In the genomic region with DNA sequence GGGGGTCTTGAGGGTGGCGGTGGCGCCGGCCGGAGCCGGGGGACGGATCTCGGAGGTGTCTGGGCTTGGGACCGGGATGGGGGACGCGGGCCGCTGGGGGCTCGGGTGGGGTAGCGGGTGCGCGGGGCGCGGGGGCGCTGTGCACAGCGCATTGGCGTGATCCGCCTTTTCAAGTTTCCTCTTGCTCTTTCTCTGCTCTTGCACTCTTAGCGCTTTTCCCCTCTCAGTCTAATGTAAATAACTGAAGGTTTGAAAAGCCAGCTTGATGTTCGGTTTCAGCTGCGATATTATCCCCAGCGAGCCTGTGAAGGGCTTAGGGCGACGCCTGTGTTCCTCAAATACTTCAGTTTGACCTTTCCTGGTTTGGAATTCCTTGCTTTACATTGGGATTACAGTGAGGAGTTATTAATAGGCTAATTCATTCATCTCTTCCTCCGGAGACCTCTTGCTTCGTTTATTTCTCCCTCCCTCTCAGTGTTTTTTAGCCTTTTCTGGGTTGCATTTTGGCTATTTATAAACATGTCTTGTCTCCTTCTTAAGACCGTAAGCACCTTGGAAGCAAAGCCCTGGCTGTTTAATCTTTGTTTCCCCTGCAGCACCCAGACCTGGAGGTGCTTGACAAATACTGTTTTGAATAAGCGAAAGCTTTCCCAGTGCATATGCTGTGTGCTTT, we compare ENCODE assay signal across 8 cellular contexts. TPM values are rescaled to one million over a fixed set of nuclear protein-coding genes. Genes with fewer than 3 reads are reported as not detected.
A peak's percentile ranks its signal among the peaks of the same experiment; 100 is the strongest.
DNase-seq lines count a peak whose midpoint lies in the region; ATAC-seq and TF ChIP-seq lines count a peak whose summit lies in the region.

No MANE protein-coding gene starts in this region.

- TF ChIP-seq CTCF in CD8-positive, alpha-beta T cell (IDR thresholded peaks at IDR 0.05): no peak
- TF ChIP-seq CTCF in mammary epithelial cell (conservative IDR thresholded peaks at IDR 0.05 in 1 of 2, IDR thresholded peaks at IDR 0.05 in 1 of 2; ENCODE audit: extremely low read depth in 1 of 2, insufficient read depth in 1 of 2, low read depth in 1 of 2, low read length in 2 of 2): peak in 1 of 2 donors; percentile 18

- in situ Hi-C loops in mammary epithelial cell (cut with MboI; ENCODE audit: low sequenced_read_pairs in 2 of 2): loop anchor here in 1 of 2 donors (25.0 kb wide), 1 partner anchor 1041 kb away; no protein-coding TSS in a partner anchor

- POLR2A ChIA-PET in CD8-positive, alpha-beta T cell (lab: Charles Lee): interaction anchor here (1.6 kb wide), 1 partner anchor 72 kb away, joined by 5 read pairs; a partner anchor contains a TSS

- H3K27ac Mint-ChIP-seq in CD8-positive, alpha-beta T cell: peak overlapping the region; percentile 83

- peaks cover 44% of the 10 kb centered on the region for H3K4me1 Mint-ChIP-seq in CD8-positive, alpha-beta T cell (ENCODE audit: low read depth)

- no peaks in the 10 kb centered on the region for H3K9me3 ChIP-seq in CD8-positive, alpha-beta T cell (ENCODE audit: low read length)
- H3K9me3 ChIP-seq in mammary epithelial cell (replicated peaks; ENCODE audit: insufficient read depth, low read length): no peaks in the 10 kb centered on the region

- H2AFZ ChIP-seq in mammary epithelial cell (ENCODE audit: low read depth, low read length): peak overlapping the region; percentile 86

- DNase-seq in CD8-positive, alpha-beta T cell: peak in 6 of 7 experiments; percentile 22 to 70 (median 41)
- DNase-seq in mammary epithelial cell: no peak
- DNase-seq in kidney tubule cell (ENCODE audit: low spot score): peak; percentile 28
- DNase-seq in stimulated activated CD4-positive, alpha-beta T cell treated with anti-CD3 and anti-CD28 coated beads, Interleukin-2, amount 100 ng/mL, for 4 hours (ENCODE audit: low read depth): peak; percentile 36
- DNase-seq in amniotic stem cell (lab: John Stamatoyannopoulos, UW): no peak

- H3K27me3 Mint-ChIP-seq in CD8-positive, alpha-beta T cell (ENCODE audit: low read depth): no peaks in the 10 kb centered on the region

- no TSS peak for BruUV-seq in mammary epithelial cell (replicated peaks; lab: Mats Ljungman, UMichigan)

- H3K4me2 ChIP-seq in mammary epithelial cell (ENCODE audit: insufficient read depth, low read depth, low read length): peak overlapping the region; percentile 81

- peak; percentile 69 for ATAC-seq in CD8-positive, alpha-beta T cell
- ATAC-seq in GM19324 (IDR thresholded peaks at IDR 0.05; ENCODE audit: low FRiP score, unreplicated experiment): peak; percentile 46
- peak; percentile 46 for ATAC-seq in HG03442 (IDR thresholded peaks at IDR 0.05; ENCODE audit: unreplicated experiment)
- ATAC-seq in SK-N-SH treated with all-trans-retinoic acid at 6 μM for 48 hours: peak; percentile 72

- intact Hi-C loops in CD8-positive, alpha-beta T cell (cut with DNase I, micrococcal nuclease): loop anchor here (1.0 to 10.0 kb wide), 7 partner anchors 71 to 1371 kb away; a partner anchor contains a TSS
- intact Hi-C loops in mammary epithelial cell (cut with micrococcal nuclease): loop anchor here (5.0 kb wide), 1 partner anchor 71 kb away; a partner anchor contains a TSS

- H3K36me3 ChIP-seq in CD8-positive, alpha-beta T cell (ENCODE audit: insufficient read depth, low read length): no peaks in the 10 kb centered on the region
- no peaks in the 10 kb centered on the region for H3K36me3 ChIP-seq in mammary epithelial cell (ENCODE audit: insufficient read depth, low read length)

- H3K4me3 ChIP-seq in CD8-positive, alpha-beta T cell (ENCODE audit: low read depth, low read length): peak overlapping the region; percentile 84
- peak overlapping the region; percentile 63 to 78 (median 77) for H3K4me3 ChIP-seq in mammary epithelial cell (replicated peaks in 1 of 3; ENCODE audit: insufficient read depth in 1 of 3, low read depth in 2 of 3, low read length in 3 of 3)

- dilution Hi-C loops in mammary epithelial cell (cut with HindIII; ENCODE audit: low sequenced_read_pairs): loop anchor here (5.0 to 25.0 kb wide), 2 partner anchors 39 to 216 kb away; no protein-coding TSS in a partner anchor

- WGBS in mammary epithelial cell (ENCODE audit: low coverage, missing lambda C conversion rate): 3% methylated on average over 10 of the region's 31 CpGs

- H3K9ac ChIP-seq in mammary epithelial cell (ENCODE audit: insufficient read depth, low read length): peak overlapping the region; percentile 65

- H3K4me1 ChIP-seq in CD8-positive, alpha-beta T cell (ENCODE audit: insufficient read depth, low read length): peaks cover 31% of the 10 kb centered on the region
- H3K4me1 ChIP-seq in mammary epithelial cell (ENCODE audit: insufficient read depth, low read length): peaks cover 40% of the 10 kb centered on the region

- H4K20me1 ChIP-seq in mammary epithelial cell (ENCODE audit: insufficient read depth, low read length): no peaks in the 10 kb centered on the region

- peak overlapping the region; percentile 98 for H3K4me3 Mint-ChIP-seq in CD8-positive, alpha-beta T cell

- CTCF ChIA-PET in CD8-positive, alpha-beta T cell (lab: Charles Lee): no interaction called here
- CTCF ChIA-PET in mammary epithelial cell (lab: Charles Lee; ENCODE audit: low non-redundant PET): no interaction called here

- peaks cover 3% of the 10 kb centered on the region for H3K9me3 Mint-ChIP-seq in CD8-positive, alpha-beta T cell

- H3K79me2 ChIP-seq in mammary epithelial cell (ENCODE audit: insufficient read depth, low read length): peaks cover 49% of the 10 kb centered on the region

- peaks cover 11% of the 10 kb centered on the region for H3K36me3 Mint-ChIP-seq in CD8-positive, alpha-beta T cell

- peak overlapping the region; percentile 45 for H3K27ac ChIP-seq in CD8-positive, alpha-beta T cell (ENCODE audit: low read depth, low read length)
- H3K27ac ChIP-seq in mammary epithelial cell (ENCODE audit: insufficient read depth, low read depth, low read length): peak overlapping the region; percentile 71

- H3K27me3 ChIP-seq in CD8-positive, alpha-beta T cell (ENCODE audit: insufficient read depth, low read length): no peaks in the 10 kb centered on the region
- H3K27me3 ChIP-seq in mammary epithelial cell (ENCODE audit: insufficient read depth, low read length): no peaks in the 10 kb centered on the region

TF ChIP-seq in SK-N-SH treated with all-trans-retinoic acid at 6 μM for 48 hours, 23 proteins besides CTCF, POLR2A, EP300 and RAD21 (continues in another document):
- no peak for TF ChIP-seq RARB (CRISPR knock-in tag; IDR thresholded peaks at IDR 0.05)
- no peak for TF ChIP-seq ZNF70 (CRISPR knock-in tag; IDR thresholded peaks at IDR 0.05)
- TF ChIP-seq, protein P1, sequence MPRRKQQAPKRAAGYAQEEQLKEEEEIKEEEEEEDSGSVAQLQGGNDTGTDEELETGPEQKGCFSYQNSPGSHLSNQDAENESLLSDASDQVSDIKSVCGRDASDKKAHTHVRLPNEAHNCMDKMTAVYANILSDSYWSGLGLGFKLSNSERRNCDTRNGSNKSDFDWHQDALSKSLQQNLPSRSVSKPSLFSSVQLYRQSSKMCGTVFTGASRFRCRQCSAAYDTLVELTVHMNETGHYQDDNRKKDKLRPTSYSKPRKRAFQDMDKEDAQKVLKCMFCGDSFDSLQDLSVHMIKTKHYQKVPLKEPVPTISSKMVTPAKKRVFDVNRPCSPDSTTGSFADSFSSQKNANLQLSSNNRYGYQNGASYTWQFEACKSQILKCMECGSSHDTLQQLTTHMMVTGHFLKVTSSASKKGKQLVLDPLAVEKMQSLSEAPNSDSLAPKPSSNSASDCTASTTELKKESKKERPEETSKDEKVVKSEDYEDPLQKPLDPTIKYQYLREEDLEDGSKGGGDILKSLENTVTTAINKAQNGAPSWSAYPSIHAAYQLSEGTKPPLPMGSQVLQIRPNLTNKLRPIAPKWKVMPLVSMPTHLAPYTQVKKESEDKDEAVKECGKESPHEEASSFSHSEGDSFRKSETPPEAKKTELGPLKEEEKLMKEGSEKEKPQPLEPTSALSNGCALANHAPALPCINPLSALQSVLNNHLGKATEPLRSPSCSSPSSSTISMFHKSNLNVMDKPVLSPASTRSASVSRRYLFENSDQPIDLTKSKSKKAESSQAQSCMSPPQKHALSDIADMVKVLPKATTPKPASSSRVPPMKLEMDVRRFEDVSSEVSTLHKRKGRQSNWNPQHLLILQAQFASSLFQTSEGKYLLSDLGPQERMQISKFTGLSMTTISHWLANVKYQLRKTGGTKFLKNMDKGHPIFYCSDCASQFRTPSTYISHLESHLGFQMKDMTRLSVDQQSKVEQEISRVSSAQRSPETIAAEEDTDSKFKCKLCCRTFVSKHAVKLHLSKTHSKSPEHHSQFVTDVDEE (CRISPR knock-in tag; IDR thresholded peaks at IDR 0.05): no peak
- TF ChIP-seq CSDC2 (CRISPR knock-in tag; IDR thresholded peaks at IDR 0.05): no peak
- TF ChIP-seq OSR1 (CRISPR knock-in tag; IDR thresholded peaks at IDR 0.05): no peak
- TF ChIP-seq ESRRG (CRISPR knock-in tag; IDR thresholded peaks at IDR 0.05): no peak
- TF ChIP-seq, protein P2, sequence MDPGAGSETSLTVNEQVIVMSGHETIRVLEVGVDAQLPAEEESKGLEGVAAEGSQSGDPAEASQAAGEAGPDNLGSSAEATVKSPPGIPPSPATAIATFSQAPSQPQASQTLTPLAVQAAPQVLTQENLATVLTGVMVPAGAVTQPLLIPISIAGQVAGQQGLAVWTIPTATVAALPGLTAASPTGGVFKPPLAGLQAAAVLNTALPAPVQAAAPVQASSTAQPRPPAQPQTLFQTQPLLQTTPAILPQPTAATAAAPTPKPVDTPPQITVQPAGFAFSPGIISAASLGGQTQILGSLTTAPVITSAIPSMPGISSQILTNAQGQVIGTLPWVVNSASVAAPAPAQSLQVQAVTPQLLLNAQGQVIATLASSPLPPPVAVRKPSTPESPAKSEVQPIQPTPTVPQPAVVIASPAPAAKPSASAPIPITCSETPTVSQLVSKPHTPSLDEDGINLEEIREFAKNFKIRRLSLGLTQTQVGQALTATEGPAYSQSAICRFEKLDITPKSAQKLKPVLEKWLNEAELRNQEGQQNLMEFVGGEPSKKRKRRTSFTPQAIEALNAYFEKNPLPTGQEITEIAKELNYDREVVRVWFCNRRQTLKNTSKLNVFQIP (CRISPR knock-in tag; IDR thresholded peaks at IDR 0.05; ENCODE audit: borderline replicate concordance, low read depth): no peak
- TF ChIP-seq TCF4 (CRISPR knock-in tag; IDR thresholded peaks at IDR 0.05; ENCODE audit: borderline replicate concordance): no peak
- no peak for TF ChIP-seq ZFP30 (CRISPR knock-in tag; IDR thresholded peaks at IDR 0.05)

RNA-seq across cellular contexts. Expression of a gene that starts 0.7 kb away (rescaled TPM):
- 10 to 100 TPM; 26.7 to 29.7 TPM for total RNA-seq in CD8-positive, alpha-beta T cell
- 10 to 100 TPM; 46.5 to 59.2 TPM for total RNA-seq in mammary epithelial cell
- 25.9 TPM for polyA plus RNA-seq in mammary epithelial cell
- 16.5 TPM for polyA minus RNA-seq in mammary epithelial cell

Comparison
In these comparisons a context has a peak if more than half of its experiments do, and no peak if none do; other contexts are left out.
1. DNase-seq: peak in CD8-positive, alpha-beta T cell (6 of 7), kidney tubule cell (single experiment) and stimulated activated CD4-positive, alpha-beta T cell treated with anti-CD3 and anti-CD28 coated beads, Interleukin-2, amount 100 ng/mL, for 4 hours (single experiment); none in mammary epithelial cell (single experiment) and amniotic stem cell (single experiment).
2. Peak in every context shown above with its lines, with median percentiles within 50 percentile points of each other: ATAC-seq.